Comparison of ENCODE assay signal across 12 cellular contexts in the genomic region with DNA sequence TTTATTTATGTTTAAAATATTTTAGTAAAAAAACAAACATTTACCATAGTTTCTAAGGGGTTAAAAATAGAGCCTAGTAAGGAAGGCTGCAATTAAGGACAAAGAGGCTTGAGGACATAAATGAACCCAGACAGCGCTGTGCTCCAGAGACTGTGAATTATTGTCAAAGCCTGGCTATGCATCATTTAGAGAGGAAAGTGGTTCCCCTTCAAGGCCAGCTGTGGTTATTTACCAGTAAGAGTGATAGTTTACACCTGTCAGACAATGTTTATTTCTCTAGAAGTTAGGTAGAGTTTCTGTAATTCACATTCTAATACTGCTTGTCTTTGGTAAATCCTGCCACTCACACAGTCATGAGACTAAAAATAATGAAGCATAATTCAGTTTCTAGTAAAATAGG. TPM values are rescaled to one million over a fixed set of nuclear protein-coding genes. Genes with fewer than 3 reads are reported as not detected.
DNase-seq lines count a peak whose midpoint lies in the region; ATAC-seq and TF ChIP-seq lines count a peak whose summit lies in the region.
"Had no signal": no experiment of that assay in that cellular context is flagged by ENCODE, and none has a peak within 500 bp of the region (broad histone marks: within the 10 kb centered on the region; RNA-seq: fewer than 3 reads in every experiment).

No MANE protein-coding gene starts in this region.

- H3K36me3 ChIP-seq in uterus (no peaks in the 10 kb centered on the region), transverse colon (no peaks in the 10 kb centered on the region)

- H3K9me3 ChIP-seq in uterus (no peaks in the 10 kb centered on the region), transverse colon (no peaks in the 10 kb centered on the region)
- H3K9me3 ChIP-seq: A549, testis had no signal

- TF ChIP-seq CTCF in uterus (IDR thresholded peaks at IDR 0.05) (no peak), transverse colon (IDR thresholded peaks at IDR 0.05) (no peak)

- H3K27me3 ChIP-seq in uterus (no peaks in the 10 kb centered on the region), transverse colon (no peaks in the 10 kb centered on the region)
- H3K27me3 ChIP-seq: testis had no signal

- DNase-seq in COLO668 (lab: John Stamatoyannopoulos, UW; ENCODE audit: unreplicated experiment) (peak; percentile 10), GM19238 (ENCODE audit: insufficient read length, low spot score) (peak; percentile 27), NCI-H1092 (lab: John Stamatoyannopoulos, UW) (peak; percentile 47), SIG-M5 treated with dmso at 0.1 percent for 504 hours (lab: John Stamatoyannopoulos, UW; ENCODE audit: unreplicated experiment) (no peak), HEK293T (ENCODE audit: extremely low spot score) (no peak), uterus (no peak), transverse colon (no peak)
- DNase-seq: cerebellar nuclear complex, testis had no signal

- H3K27ac ChIP-seq in uterus (no peak overlapping the region), transverse colon (no peak overlapping the region)
- H3K27ac ChIP-seq: A549, KMS-11, testis had no signal

- no peak overlapping the region for H3K4me3 ChIP-seq in uterus
- H3K4me3 ChIP-seq in transverse colon: no peak overlapping the region
- H3K4me3 ChIP-seq: A549, testis had no signal

- intact Hi-C loops in uterus (cut with DNase I; ENCODE audit: low total_unique reads): no loop called here
- intact Hi-C loops in transverse colon (cut with DNase I; ENCODE audit: low total_unique reads): no loop called here

- TF ChIP-seq POLR2A in uterus (IDR thresholded peaks at IDR 0.05): no peak
- no peak for TF ChIP-seq POLR2A in transverse colon (IDR thresholded peaks at IDR 0.05)

- ATAC-seq in HG02798 (IDR thresholded peaks at IDR 0.05; ENCODE audit: poor library complexity, unreplicated experiment): peak; percentile 95
- ATAC-seq: A549 had no signal

- CTCF ChIA-PET in HEK293T (lab: Yijun Ruan, JAX): no interaction called here

- H3K4me1 ChIP-seq in uterus (no peaks in the 10 kb centered on the region), transverse colon (peaks cover 0 to 10% (median 0%) of the 10 kb centered on the region in 4 donors)
- H3K4me1 ChIP-seq: A549 had no signal

- 18 to 37% methylated on average over 1 of the region's 1 CpG for WGBS in transverse colon (ENCODE audit: low coverage in 1 of 2), 2 donors

- TF ChIP-seq EP300 in transverse colon (IDR thresholded peaks at IDR 0.05; ENCODE audit: low read depth): no peak

- in situ Hi-C loops in transverse colon (cut with MboI; ENCODE audit: low pct_ligation_motif_present in 1 of 4, low pct_unique_long_range_greater_than_20kb in 1 of 4, low sequenced_read_pairs in 3 of 4): no loop called here

- POLR2A ChIA-PET in HEK293T (lab: Yijun Ruan, JAX): no interaction called here

TF ChIP-seq in HEK293T, 16 proteins besides CTCF, POLR2A, EP300 and RAD21:
- no peak for TF ChIP-seq ELF4 (IDR thresholded peaks at IDR 0.05)
- no peak for TF ChIP-seq LEF1 (IDR thresholded peaks at IDR 0.05; ENCODE audit: borderline replicate concordance)
- TF ChIP-seq NFRKB (IDR thresholded peaks at IDR 0.05): no peak
- TF ChIP-seq SP1 (IDR thresholded peaks at IDR 0.05): no peak
- no peak for TF ChIP-seq FOXK2 (IDR thresholded peaks at IDR 0.05)
- TF ChIP-seq ARNT (IDR thresholded peaks at IDR 0.05): no peak
- TF ChIP-seq TARDBP (IDR thresholded peaks at IDR 0.05): no peak
- no peak for TF ChIP-seq CTBP1 (IDR thresholded peaks at IDR 0.05; ENCODE audit: borderline replicate concordance)
- TF ChIP-seq FOXA1 (IDR thresholded peaks at IDR 0.05): no peak
- TF ChIP-seq ZNF384 (IDR thresholded peaks at IDR 0.05): no peak
- no peak for TF ChIP-seq FOXM1 (IDR thresholded peaks at IDR 0.05; ENCODE audit: borderline replicate concordance)
- no peak for TF ChIP-seq HDGF (IDR thresholded peaks at IDR 0.05; ENCODE audit: borderline replicate concordance)
- no peak for TF ChIP-seq L3MBTL2 (conservative IDR thresholded peaks at IDR 0.05)
- TF ChIP-seq BHLHE40 (IDR thresholded peaks at IDR 0.05; ENCODE audit: borderline replicate concordance): no peak
- no peak for TF ChIP-seq SUZ12 (IDR thresholded peaks at IDR 0.05)
- TF ChIP-seq, protein P1, sequence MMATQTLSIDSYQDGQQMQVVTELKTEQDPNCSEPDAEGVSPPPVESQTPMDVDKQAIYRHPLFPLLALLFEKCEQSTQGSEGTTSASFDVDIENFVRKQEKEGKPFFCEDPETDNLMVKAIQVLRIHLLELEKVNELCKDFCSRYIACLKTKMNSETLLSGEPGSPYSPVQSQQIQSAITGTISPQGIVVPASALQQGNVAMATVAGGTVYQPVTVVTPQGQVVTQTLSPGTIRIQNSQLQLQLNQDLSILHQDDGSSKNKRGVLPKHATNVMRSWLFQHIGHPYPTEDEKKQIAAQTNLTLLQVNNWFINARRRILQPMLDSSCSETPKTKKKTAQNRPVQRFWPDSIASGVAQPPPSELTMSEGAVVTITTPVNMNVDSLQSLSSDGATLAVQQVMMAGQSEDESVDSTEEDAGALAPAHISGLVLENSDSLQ (IDR thresholded peaks at IDR 0.05): no peak

RNA-seq across cellular contexts. Expression of a gene that starts 32.4 kb away (rescaled TPM):
- 10 to 100 TPM; 19.2 to 61.2 (median 41.0) TPM for total RNA-seq in uterus
- total RNA-seq in transverse colon: 10 to 100 TPM in 3 of 4 donors, 1 to 10 TPM in 1; 8.2 to 33.0 (median 29.3) TPM

Comparison
In these comparisons a context has a peak if more than half of its experiments do, and no peak if none do; other contexts are left out.
1. DNase-seq: peak in COLO668 (single experiment), GM19238 (single experiment) and NCI-H1092 (single experiment); none in SIG-M5 treated with dmso at 0.1 percent for 504 hours (single experiment), HEK293T (single experiment), uterus (0 of 2) and transverse colon (single experiment).